ENCODE assay signal across 8 cellular contexts in the genomic region with DNA sequence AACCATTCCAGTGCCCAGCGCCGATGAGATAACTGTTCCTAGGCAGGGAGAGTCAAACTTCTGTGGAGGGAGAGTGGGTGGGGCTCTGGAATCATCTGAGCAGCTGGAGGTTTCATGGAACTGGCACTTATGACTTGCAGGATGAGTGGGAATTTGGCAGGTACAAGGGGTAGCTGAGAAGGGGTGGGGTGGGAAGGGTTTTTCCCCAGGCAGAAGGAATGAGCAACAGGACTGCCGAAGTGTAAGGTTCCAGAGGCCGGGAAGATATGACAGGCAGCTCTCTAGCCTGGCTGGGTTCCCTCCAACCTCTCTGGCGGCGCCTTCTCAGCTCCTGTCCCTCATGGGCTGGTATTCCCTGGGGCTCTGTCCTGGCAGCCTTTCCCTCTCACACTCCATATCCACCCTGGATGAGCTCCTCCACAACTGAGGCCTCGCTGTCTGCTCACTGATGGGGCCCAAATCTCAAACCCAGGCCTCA. TPM values are rescaled to one million over a fixed set of nuclear protein-coding genes. Genes with fewer than 3 reads are reported as not detected.
DNase-seq lines count a peak whose midpoint lies in the region; ATAC-seq, FAIRE-seq and TF ChIP-seq lines count a peak whose summit lies in the region.

No MANE protein-coding gene starts in this region.

- no peaks in the 10 kb centered on the region for H3K9me3 ChIP-seq in prostate gland

- DNase-seq in EL, result peak; percentile 34
- peak; percentile 83 for DNase-seq in NCI-H446 treated with DMSO at 0.1 percent for 48 hours (lab: John Stamatoyannopoulos, UW)
- peak; percentile 82 for DNase-seq in fibroblast of mammary gland (ENCODE audit: low read depth)
- no peak for DNase-seq in prostate gland (ENCODE audit: low spot score)
- DNase-seq in T1000 (lab: John Stamatoyannopoulos, UW), result no peak
- no peak for DNase-seq in H54 (ENCODE audit: insufficient read length, low spot score)
- no peak for DNase-seq in activated CD8-positive, alpha-beta memory T cell treated with anti-CD3 and anti-CD28 coated beads for 24 hours

- no peak for ATAC-seq in HG02610 (IDR thresholded peaks at IDR 0.05; ENCODE audit: unreplicated experiment)

- 50% methylated on average over 7 of the region's 7 CpGs for WGBS in prostate gland

- no peaks in the 10 kb centered on the region for H3K27me3 ChIP-seq in prostate gland (replicated peaks; ENCODE audit: insufficient read depth)

- no peak for FAIRE-seq in H54 (lab: Jason Lieb, UNC)

- intact Hi-C loops in prostate gland (cut with DNase I), result no loop called here

- H3K36me3 ChIP-seq in prostate gland, result no peaks in the 10 kb centered on the region

- H3K27ac ChIP-seq in prostate gland, result peak overlapping the region; percentile 95 to 97

- TF ChIP-seq CTCF in fibroblast of mammary gland (conservative IDR thresholded peaks at IDR 0.05; ENCODE audit: control insufficient read depth, insufficient read depth, low read depth, low read length) (no peak), prostate gland (IDR thresholded peaks at IDR 0.05) (no peak)

- TF ChIP-seq POLR2A in prostate gland (IDR thresholded peaks at IDR 0.05) (no peak), H54 (IDR thresholded peaks at IDR 0.05; ENCODE audit: low read depth, low read length) (no peak)

- H3K4me1 ChIP-seq in prostate gland (replicated peaks), result peaks cover 20% of the 10 kb centered on the region

- H3K4me3 ChIP-seq in fibroblast of mammary gland (ENCODE audit: control insufficient read depth, low read depth, low read length) (peak overlapping the region; percentile 53), prostate gland (no peak overlapping the region)

RNA-seq across cellular contexts. Expression of a gene that starts 2.5 kb away (rescaled TPM):
- total RNA-seq in prostate gland, result 10 to 100 TPM; 12.8 to 13.8 TPM

RNA-seq across cellular contexts. Expression of a gene that starts 55.5 kb away (rescaled TPM):
- total RNA-seq in prostate gland, result 100 to 1,000 TPM in 1 of 2 donors, 10 to 100 TPM in 1; 77.4 to 107 TPM

Comparison
In these comparisons a context has a peak if more than half of its experiments do, and no peak if none do; other contexts are left out.
1. DNase-seq: peak in EL (single experiment), NCI-H446 treated with DMSO at 0.1 percent for 48 hours (single experiment) and fibroblast of mammary gland (single experiment); none in prostate gland (single experiment), T1000 (single experiment), H54 (single experiment) and activated CD8-positive, alpha-beta memory T cell treated with anti-CD3 and anti-CD28 coated beads for 24 hours (single experiment).